ENCODE assay signal across 8 cellular contexts in the genomic region with DNA sequence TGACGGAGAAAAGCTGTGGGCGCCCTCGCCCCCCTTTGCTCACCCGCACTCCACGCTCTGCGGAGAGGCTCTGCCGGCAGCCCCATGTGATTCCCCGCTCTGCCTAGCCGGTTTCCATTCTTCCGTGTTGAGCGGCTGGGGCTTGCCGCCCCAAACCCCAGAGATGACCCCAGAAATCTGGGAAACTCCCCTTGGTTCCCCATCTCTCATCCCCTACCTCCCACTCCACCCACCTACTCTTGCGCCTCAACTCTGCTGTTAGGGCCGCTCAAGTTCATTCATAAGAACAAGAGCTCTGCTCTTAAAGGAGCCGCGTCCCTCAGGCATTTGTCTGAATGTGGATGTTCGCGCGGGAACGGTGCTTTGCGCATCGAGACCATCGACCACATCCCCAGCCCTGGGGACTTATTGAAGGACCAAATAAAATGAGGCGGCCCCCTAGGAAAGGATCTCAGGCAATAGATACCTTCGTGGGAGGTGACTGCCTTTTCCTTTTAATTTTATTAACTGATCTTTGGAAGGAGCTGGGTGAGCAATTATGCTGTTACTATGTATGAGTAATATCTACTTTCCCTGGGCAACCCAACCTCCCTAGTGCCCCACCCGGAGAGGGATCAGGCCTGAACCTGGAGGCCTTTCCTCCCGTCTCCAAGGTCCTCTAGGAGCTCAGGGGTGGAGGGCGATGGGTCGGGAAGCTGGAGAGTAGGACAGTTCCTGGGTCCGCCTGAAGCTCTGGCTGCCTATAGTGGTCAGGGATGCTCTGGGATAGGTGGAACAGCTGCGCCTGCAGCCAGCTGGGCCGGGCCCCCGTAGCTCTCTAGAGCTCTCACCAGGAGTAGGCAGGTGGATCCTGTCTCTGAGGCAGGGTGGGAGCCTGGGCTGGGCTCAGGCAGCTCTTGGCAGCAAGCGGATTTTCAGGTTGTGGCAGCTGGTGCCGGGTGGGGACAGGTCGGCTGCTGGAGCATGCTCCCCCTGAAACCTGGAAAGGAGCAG. TPM values are rescaled to one million over a fixed set of nuclear protein-coding genes. Genes with fewer than 3 reads are reported as not detected.
A peak's percentile ranks its signal among the peaks of the same experiment; 100 is the strongest.
DNase-seq lines count a peak whose midpoint lies in the region; ATAC-seq and TF ChIP-seq lines count a peak whose summit lies in the region.

No MANE protein-coding gene starts in this region.

- H3K4me3 Mint-ChIP-seq in Calu3 (ENCODE audit: low read depth, unreplicated experiment) (peak overlapping the region; percentile 83), IgD-negative memory B cell (peak overlapping the region; percentile 89 to 99 (median 97))
- peak overlapping the region; percentile 88 for H3K4me3 Mint-ChIP-seq in activated naive CD4-positive, alpha-beta T cell treated with anti-CD3 and anti-CD28 coated beads for 36 hours

- WGBS in heart right ventricle, 2 donors, result 14 to 16% methylated on average over 32 to 36 of the region's 36 CpGs
- WGBS in sigmoid colon, 2 donors, result 4 to 15% methylated on average over 36 of the region's 36 CpGs

- no peaks in the 10 kb centered on the region for H3K9me3 ChIP-seq in heart right ventricle
- no peaks in the 10 kb centered on the region for H3K9me3 ChIP-seq in sigmoid colon

- H3K27ac ChIP-seq in heart right ventricle (peak overlapping the region in 1 of 10 donors; percentile 52), sigmoid colon (peak overlapping the region in 3 of 4 donors; percentile 53 to 63 (median 58))

- peaks cover 0 to 17% (median 8%) of the 10 kb centered on the region in 7 donors for H3K27me3 ChIP-seq in heart right ventricle
- H3K27me3 ChIP-seq in sigmoid colon, result no peaks in the 10 kb centered on the region

- peaks cover 11% of the 10 kb centered on the region for H3K27me3 Mint-ChIP-seq in Calu3 (ENCODE audit: unreplicated experiment)
- H3K27me3 Mint-ChIP-seq in IgD-negative memory B cell, result no peaks in the 10 kb centered on the region
- no peaks in the 10 kb centered on the region for H3K27me3 Mint-ChIP-seq in activated naive CD4-positive, alpha-beta T cell treated with anti-CD3 and anti-CD28 coated beads for 36 hours (ENCODE audit: low read depth)

- H3K36me3 ChIP-seq in heart right ventricle (no peaks in the 10 kb centered on the region), sigmoid colon (no peaks in the 10 kb centered on the region)

- no peak for TF ChIP-seq EP300 in sigmoid colon (IDR thresholded peaks at IDR 0.05)

- intact Hi-C loops in Calu3 (cut with micrococcal nuclease; ENCODE audit: unreplicated experiment), result no loop called here
- intact Hi-C loops in activated naive CD4-positive, alpha-beta T cell treated with anti-CD3 and anti-CD28 coated beads for 36 hours (cut with micrococcal nuclease), result loop anchor here (1.0 to 5.0 kb wide), 4 partner anchors 37 to 139 kb away; a partner anchor contains a TSS
- intact Hi-C loops in heart right ventricle (cut with DNase I), result no loop called here
- intact Hi-C loops in sigmoid colon (cut with DNase I), result no loop called here
- intact Hi-C loops in posterior vena cava (cut with DNase I), result no loop called here

- CTCF ChIA-PET in Calu3 (lab: Charles Lee), result interaction anchor here (0.6 to 1.7 kb wide), 7 partner anchors 12 to 291 kb away, joined by 3 to 10 read pairs (median 5); no protein-coding TSS in a partner anchor
- CTCF ChIA-PET in activated naive CD4-positive, alpha-beta T cell treated with anti-CD3 and anti-CD28 coated beads for 36 hours (lab: Charles Lee), result interaction anchor here (0.5 to 1.4 kb wide), 8 partner anchors 16 to 532 kb away, joined by 3 to 9 read pairs (median 4); a partner anchor contains a TSS

- H3K27ac Mint-ChIP-seq in Calu3 (ENCODE audit: unreplicated experiment), result no peak overlapping the region
- H3K27ac Mint-ChIP-seq in IgD-negative memory B cell, result peak overlapping the region; percentile 23 to 91 (median 51)
- peak overlapping the region; percentile 77 for H3K27ac Mint-ChIP-seq in activated naive CD4-positive, alpha-beta T cell treated with anti-CD3 and anti-CD28 coated beads for 36 hours

- TSS peak; percentile 41 for BruUV-seq in Calu3 (replicated peaks; lab: Mats Ljungman, UMichigan)

- DNase-seq in Calu3 (peak; percentile 28), RPMI7951 (ENCODE audit: low read depth) (peak; percentile 61), heart right ventricle (no peak), sigmoid colon (no peak), posterior vena cava (ENCODE audit: low spot score) (no peak)
- peak; percentile 83 for DNase-seq in activated naive CD4-positive, alpha-beta T cell treated with anti-CD3 and anti-CD28 coated beads for 36 hours

- H3K4me1 ChIP-seq in heart right ventricle, result peaks cover 10 to 55% (median 32%) of the 10 kb centered on the region in 9 donors
- peaks cover 0 to 43% (median 32%) of the 10 kb centered on the region in 4 donors for H3K4me1 ChIP-seq in sigmoid colon

- H3K4me3 ChIP-seq in heart right ventricle (peak overlapping the region; percentile 36 to 66 (median 56)), sigmoid colon (peak overlapping the region; percentile 22 to 61 (median 50))

- H3K36me3 Mint-ChIP-seq in Calu3 (ENCODE audit: insufficient read depth, unreplicated experiment), result peaks cover 17% of the 10 kb centered on the region
- no peaks in the 10 kb centered on the region for H3K36me3 Mint-ChIP-seq in IgD-negative memory B cell
- H3K36me3 Mint-ChIP-seq in activated naive CD4-positive, alpha-beta T cell treated with anti-CD3 and anti-CD28 coated beads for 36 hours (ENCODE audit: low read depth), result peaks cover 32% of the 10 kb centered on the region

- ATAC-seq in GM21515 (IDR thresholded peaks at IDR 0.05; ENCODE audit: unreplicated experiment), result peak; percentile 36
- ATAC-seq in heart right ventricle, result peak in 5 of 8 donors; percentile 1 to 39 (median 1)

- TF ChIP-seq POLR2A in sigmoid colon (IDR thresholded peaks at IDR 0.05), result no peak

- no peak for TF ChIP-seq CTCF in Calu3 (IDR thresholded peaks at IDR 0.05; ENCODE audit: unreplicated experiment)
- no peak for TF ChIP-seq CTCF in heart right ventricle (IDR thresholded peaks at IDR 0.05)
- no peak for TF ChIP-seq CTCF in sigmoid colon (IDR thresholded peaks at IDR 0.05)

- H3K9me3 Mint-ChIP-seq in Calu3 (ENCODE audit: low read depth, unreplicated experiment) (no peaks in the 10 kb centered on the region), IgD-negative memory B cell (no peaks in the 10 kb centered on the region)
- no peaks in the 10 kb centered on the region for H3K9me3 Mint-ChIP-seq in activated naive CD4-positive, alpha-beta T cell treated with anti-CD3 and anti-CD28 coated beads for 36 hours

- H3K4me1 Mint-ChIP-seq in Calu3 (ENCODE audit: low read depth, unreplicated experiment) (peaks cover 9% of the 10 kb centered on the region), IgD-negative memory B cell (peaks cover 21 to 33% (median 28%) of the 10 kb centered on the region in 3 donors)
- peaks cover 38% of the 10 kb centered on the region for H3K4me1 Mint-ChIP-seq in activated naive CD4-positive, alpha-beta T cell treated with anti-CD3 and anti-CD28 coated beads for 36 hours (ENCODE audit: low read depth)

RNA-seq across cellular contexts. Expression of a gene that starts 0.9 kb away (rescaled TPM):
- total RNA-seq in Calu3 (2022), result 3.9 and 4.9 TPM in 2 replicates
- polyA plus RNA-seq in IgD-negative memory B cell, result 1.5 TPM
- 7.9 and 8.1 TPM in 2 replicates for total RNA-seq in RPMI7951 (2014; rRNA removed; shearing (Covaris generic))
- total RNA-seq in activated naive CD4-positive, alpha-beta T cell treated with anti-CD3 and anti-CD28 coated beads for 36 hours, result 1 to 10 TPM; 4.0 to 4.5 TPM
- total RNA-seq in heart right ventricle, result 1 to 10 TPM in 1 of 10 donors, under 1 TPM in 7, not detected in 2; 0.31 to 1.2 (median 0.45) TPM
- polyA plus RNA-seq in heart right ventricle, result 1 to 10 TPM in 1 of 2 donors, under 1 TPM in 1; 0.15 to 5.6 TPM
- total RNA-seq in sigmoid colon, result 1 to 10 TPM; 1.3 to 8.1 (median 6.2) TPM
- 10 to 100 TPM in 1 of 3 donors, 1 to 10 TPM in 2; 2.1 to 26.5 (median 4.2) TPM for polyA plus RNA-seq in sigmoid colon
- 1 to 10 TPM in 1 of 2 donors, under 1 TPM in 1; 0.69 to 1.4 TPM for total RNA-seq in posterior vena cava

RNA-seq across cellular contexts. Expression of a gene that starts 54.1 kb away (rescaled TPM):
- 0.59 and 0.78 TPM in 2 replicates for total RNA-seq in Calu3 (2022)
- 0.16 TPM for polyA plus RNA-seq in IgD-negative memory B cell
- total RNA-seq in RPMI7951 (2014; rRNA removed; shearing (Covaris generic)), result 0.10 and 0.12 TPM in 2 replicates
- under 1 TPM in 1 of 2 experiments, not detected in 1; 0.19 TPM for total RNA-seq in activated naive CD4-positive, alpha-beta T cell treated with anti-CD3 and anti-CD28 coated beads for 36 hours
- 1 to 10 TPM in 2 of 10 donors, under 1 TPM in 8; 0.30 to 2.5 (median 0.76) TPM for total RNA-seq in heart right ventricle
- polyA plus RNA-seq in heart right ventricle, result under 1 TPM; 0.07 to 0.13 TPM
- total RNA-seq in sigmoid colon, result 1 to 10 TPM in 2 of 4 donors, under 1 TPM in 2; 0.14 to 1.7 (median 0.78) TPM
- polyA plus RNA-seq in sigmoid colon, result 1 to 10 TPM; 5.8 to 8.2 (median 7.2) TPM
- under 1 TPM; 0.14 to 0.51 TPM for total RNA-seq in posterior vena cava

Comparison
In these comparisons a context has a peak if more than half of its experiments do, and no peak if none do; other contexts are left out.
1. DNase-seq: peak in Calu3 (single experiment), RPMI7951 (single experiment) and activated naive CD4-positive, alpha-beta T cell treated with anti-CD3 and anti-CD28 coated beads for 36 hours (single experiment); none in heart right ventricle (0 of 2), sigmoid colon (single experiment) and posterior vena cava (single experiment).
2. Peak in every context shown above with its lines, with median percentiles within 50 percentile points of each other: H3K4me3 Mint-ChIP-seq.